Comparison of ENCODE assay signal across 10 cellular contexts in the genomic region with DNA sequence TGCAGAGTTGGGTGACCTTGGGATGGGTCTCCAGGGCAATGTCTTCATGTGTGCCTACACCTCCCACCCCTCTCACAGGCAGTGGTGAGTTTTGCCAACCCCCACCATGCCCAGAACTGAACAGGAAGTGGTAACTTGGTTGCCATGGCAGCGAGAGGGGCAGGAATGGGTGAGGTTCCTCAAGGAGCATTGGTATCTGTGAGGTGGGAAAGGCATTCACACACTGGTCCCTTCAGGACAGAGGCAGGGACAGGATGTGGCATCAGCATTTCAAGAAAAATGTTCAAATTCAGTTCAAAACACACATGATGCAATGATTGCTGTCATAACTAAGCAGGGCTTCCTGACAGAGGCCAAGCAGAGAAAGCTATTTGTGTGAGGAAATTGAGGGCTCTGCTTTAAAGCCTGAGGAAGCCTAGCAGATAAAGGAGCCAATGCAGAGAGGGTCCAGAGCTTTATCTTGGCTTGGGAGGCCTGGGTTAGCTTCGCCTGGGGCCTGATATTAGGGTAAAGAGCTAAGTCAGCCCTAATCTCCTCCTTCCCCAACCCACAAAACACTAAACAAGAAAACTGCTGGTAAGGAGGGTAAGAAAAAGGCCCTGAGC. TPM values are rescaled to one million over a fixed set of nuclear protein-coding genes. Genes with fewer than 3 reads are reported as not detected.
DNase-seq lines count a peak whose midpoint lies in the region; FAIRE-seq and TF ChIP-seq lines count a peak whose summit lies in the region.
"Had no signal": no experiment of that assay in that cellular context is flagged by ENCODE, and none has a peak within 500 bp of the region (broad histone marks: within the 10 kb centered on the region; RNA-seq: fewer than 3 reads in every experiment).

No MANE protein-coding gene starts in this region.

- no peak for FAIRE-seq in HTR-8/SVneo (lab: Jason Lieb, UNC)
- FAIRE-seq: endothelial cell of umbilical vein had no signal

- H3K36me3 ChIP-seq in endodermal cell (ENCODE audit: control insufficient read depth, insufficient read depth, low read length), result no peaks in the 10 kb centered on the region
- H3K36me3 ChIP-seq: thoracic aorta had no signal

- no peak for TF ChIP-seq CTCF in endodermal cell (conservative IDR thresholded peaks at IDR 0.05)

- WGBS in endodermal cell (ENCODE audit: insufficient coverage in 1 of 2, insufficient read length in 1 of 2), 2 experiments, result 97% methylated on average over 1 of the region's 2 CpGs; no CpG with 5 or more reads in 1 of the 2 experiments

- no peak overlapping the region for H3K9ac ChIP-seq in endodermal cell (ENCODE audit: extremely low read depth, low read length, poor library complexity, severe bottlenecking)

- H3K9me3 ChIP-seq in endodermal cell (ENCODE audit: control insufficient read depth, low read length), result no peaks in the 10 kb centered on the region
- H3K9me3 ChIP-seq: thoracic aorta had no signal

- H3K4me1 Mint-ChIP-seq in endodermal cell, result peaks cover 8% of the 10 kb centered on the region

- H3K9me3 Mint-ChIP-seq in endodermal cell, result no peaks in the 10 kb centered on the region

- H3K27ac Mint-ChIP-seq in endodermal cell, result no peak overlapping the region

- no peak overlapping the region for H3K4me3 ChIP-seq in endodermal cell (ENCODE audit: low read length)
- H3K4me3 ChIP-seq in skeletal muscle cell (ENCODE audit: low read depth, low read length), result no peak overlapping the region
- H3K4me3 ChIP-seq: thoracic aorta had no signal

- DNase-seq in GF-D8 (lab: John Stamatoyannopoulos, UW) (peak; percentile 98), HK-2 (ENCODE audit: unreplicated experiment) (peak; percentile 21), endodermal cell (peak; percentile 48), skeletal muscle cell (ENCODE audit: low read depth) (peak; percentile 9), COLO668 (lab: John Stamatoyannopoulos, UW; ENCODE audit: unreplicated experiment) (no peak), globus pallidus (ENCODE audit: low spot score) (no peak), HTR-8/SVneo (ENCODE audit: insufficient read length, low spot score) (no peak)
- DNase-seq in activated CD4-positive, alpha-beta T cell treated with anti-CD3 and anti-CD28 coated beads for 24 hours (ENCODE audit: low read depth in 2 of 2), result peak; percentile 19 to 23

- H3K4me3 Mint-ChIP-seq in endodermal cell, result no peak overlapping the region

- no peak overlapping the region for H3K27ac ChIP-seq in endodermal cell (ENCODE audit: low read depth, low read length)

- H3K4me1 ChIP-seq in endodermal cell (ENCODE audit: control insufficient read depth, insufficient read depth, low read length), result no peaks in the 10 kb centered on the region

- H3K36me3 Mint-ChIP-seq in endodermal cell (ENCODE audit: low read depth), result no peaks in the 10 kb centered on the region

- H3K27me3 Mint-ChIP-seq in endodermal cell (ENCODE audit: insufficient read depth), result peaks cover 12% of the 10 kb centered on the region

- peaks cover 16% of the 10 kb centered on the region for H3K27me3 ChIP-seq in endodermal cell (ENCODE audit: control insufficient read depth, insufficient read depth, low read length, poor library complexity, severe bottlenecking)

RNA-seq across cellular contexts. Expression of a gene that starts 0.6 kb away (rescaled TPM):
- not detected for total RNA-seq in endodermal cell
- polyA plus RNA-seq in endodermal cell (2013, experiment 1 of 2), result not detected
- not detected for polyA plus RNA-seq in endodermal cell (2013, experiment 2 of 2)
- total RNA-seq: endothelial cell of umbilical vein had no signal
- polyA plus RNA-seq: endothelial cell of umbilical vein had no signal

RNA-seq across cellular contexts. Expression of a gene that starts 27.8 kb away (rescaled TPM):
- total RNA-seq in endodermal cell, result not detected
- polyA plus RNA-seq in endodermal cell (2013, experiment 1 of 2), result not detected
- not detected for polyA plus RNA-seq in endodermal cell (2013, experiment 2 of 2)
- total RNA-seq: endothelial cell of umbilical vein, thoracic aorta had no signal
- polyA plus RNA-seq: endothelial cell of umbilical vein had no signal

RNA-seq across cellular contexts. Expression of a gene that starts 37.5 kb away (rescaled TPM):
- not detected for total RNA-seq in endodermal cell
- not detected for polyA plus RNA-seq in endodermal cell (2013, experiment 1 of 2)
- polyA plus RNA-seq in endodermal cell (2013, experiment 2 of 2), result not detected
- total RNA-seq: endothelial cell of umbilical vein had no signal
- polyA plus RNA-seq: endothelial cell of umbilical vein had no signal

RNA-seq across cellular contexts. Expression of a gene that starts 46.3 kb away (rescaled TPM):
- under 1 TPM; 0.31 to 0.53 TPM for total RNA-seq in endodermal cell
- not detected for polyA plus RNA-seq in endodermal cell (2013, experiment 1 of 2)
- not detected for polyA plus RNA-seq in endodermal cell (2013, experiment 2 of 2)
- total RNA-seq: endothelial cell of umbilical vein had no signal
- polyA plus RNA-seq: endothelial cell of umbilical vein had no signal

Comparison
In these comparisons a context has a peak if more than half of its experiments do, and no peak if none do; other contexts are left out.
1. DNase-seq: peak in GF-D8 (single experiment), HK-2 (single experiment), activated CD4-positive, alpha-beta T cell treated with anti-CD3 and anti-CD28 coated beads for 24 hours (2 of 2), endodermal cell (single experiment) and skeletal muscle cell (single experiment); none in COLO668 (single experiment), globus pallidus (single experiment) and HTR-8/SVneo (single experiment).